ENCODE assay signal across 1 cellular context in the genomic region with DNA sequence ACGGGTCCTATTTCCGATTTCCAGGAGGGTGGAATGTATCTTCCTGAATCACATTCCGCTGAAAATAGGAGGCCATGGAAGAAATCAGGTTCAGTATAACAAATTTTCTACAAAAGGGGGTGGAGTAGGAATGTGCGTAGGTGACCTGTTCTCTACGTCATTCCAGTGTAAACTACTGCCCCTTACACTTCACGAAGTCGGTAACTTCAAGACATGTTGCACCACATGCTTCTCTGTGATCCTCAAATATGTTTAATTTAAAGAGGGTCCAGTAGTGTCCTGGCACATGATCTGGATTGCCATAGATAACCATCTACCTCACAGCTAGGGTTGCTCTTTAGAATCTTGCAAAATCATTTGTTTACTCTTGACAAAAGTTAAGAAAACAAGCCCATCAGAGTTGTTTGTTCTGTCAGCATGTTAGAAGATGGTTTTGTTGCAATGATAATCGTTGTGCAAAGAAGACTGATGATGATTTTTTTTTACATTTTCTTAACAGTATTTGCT.
A peak's percentile ranks its signal among the peaks of the same experiment; 100 is the strongest.
TF ChIP-seq lines count a peak whose summit lies in the region.

No MANE protein-coding gene starts in this region.

TF ChIP-seq in HepG2, 621 proteins besides CTCF, POLR2A, EP300 and RAD21 (continued from another document and continues in another):
- TF ChIP-seq, protein P1, sequence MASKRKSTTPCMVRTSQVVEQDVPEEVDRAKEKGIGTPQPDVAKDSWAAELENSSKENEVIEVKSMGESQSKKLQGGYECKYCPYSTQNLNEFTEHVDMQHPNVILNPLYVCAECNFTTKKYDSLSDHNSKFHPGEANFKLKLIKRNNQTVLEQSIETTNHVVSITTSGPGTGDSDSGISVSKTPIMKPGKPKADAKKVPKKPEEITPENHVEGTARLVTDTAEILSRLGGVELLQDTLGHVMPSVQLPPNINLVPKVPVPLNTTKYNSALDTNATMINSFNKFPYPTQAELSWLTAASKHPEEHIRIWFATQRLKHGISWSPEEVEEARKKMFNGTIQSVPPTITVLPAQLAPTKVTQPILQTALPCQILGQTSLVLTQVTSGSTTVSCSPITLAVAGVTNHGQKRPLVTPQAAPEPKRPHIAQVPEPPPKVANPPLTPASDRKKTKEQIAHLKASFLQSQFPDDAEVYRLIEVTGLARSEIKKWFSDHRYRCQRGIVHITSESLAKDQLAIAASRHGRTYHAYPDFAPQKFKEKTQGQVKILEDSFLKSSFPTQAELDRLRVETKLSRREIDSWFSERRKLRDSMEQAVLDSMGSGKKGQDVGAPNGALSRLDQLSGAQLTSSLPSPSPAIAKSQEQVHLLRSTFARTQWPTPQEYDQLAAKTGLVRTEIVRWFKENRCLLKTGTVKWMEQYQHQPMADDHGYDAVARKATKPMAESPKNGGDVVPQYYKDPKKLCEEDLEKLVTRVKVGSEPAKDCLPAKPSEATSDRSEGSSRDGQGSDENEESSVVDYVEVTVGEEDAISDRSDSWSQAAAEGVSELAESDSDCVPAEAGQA (IDR thresholded peaks at IDR 0.05; ENCODE audit: low read depth) = peak; percentile 84
- TF ChIP-seq, protein P1 (CRISPR knock-in tag; IDR thresholded peaks at IDR 0.05; ENCODE audit: borderline replicate concordance) = no peak
- TF ChIP-seq SRF (IDR thresholded peaks at IDR 0.05; ENCODE audit: low read depth, low read length) = no peak; the same call in 1 of the 2 replicates
- TF ChIP-seq CEBPB (IDR thresholded peaks at IDR 0.05; ENCODE audit: borderline replicate concordance, low read depth, low read length) = peak; percentile 93
- TF ChIP-seq ZSCAN9 (CRISPR knock-in tag; IDR thresholded peaks at IDR 0.05; ENCODE audit: borderline replicate concordance) = peak; percentile 91
- no peak for TF ChIP-seq ZNF572 (CRISPR knock-in tag; IDR thresholded peaks at IDR 0.05)
- peak; percentile 76 for TF ChIP-seq SP5 (CRISPR knock-in tag; IDR thresholded peaks at IDR 0.05; ENCODE audit: borderline replicate concordance, low read depth)
- TF ChIP-seq ZNF34 (CRISPR knock-in tag; IDR thresholded peaks at IDR 0.05; ENCODE audit: borderline replicate concordance) = peak; percentile 68; the same call in 1 of the 2 replicates
- TF ChIP-seq PHF21A (CRISPR knock-in tag; IDR thresholded peaks at IDR 0.05) = peak; percentile 86
- no peak for TF ChIP-seq IRX3 (CRISPR knock-in tag; IDR thresholded peaks at IDR 0.05; ENCODE audit: borderline replicate concordance, low read depth)
- TF ChIP-seq, protein P2, sequence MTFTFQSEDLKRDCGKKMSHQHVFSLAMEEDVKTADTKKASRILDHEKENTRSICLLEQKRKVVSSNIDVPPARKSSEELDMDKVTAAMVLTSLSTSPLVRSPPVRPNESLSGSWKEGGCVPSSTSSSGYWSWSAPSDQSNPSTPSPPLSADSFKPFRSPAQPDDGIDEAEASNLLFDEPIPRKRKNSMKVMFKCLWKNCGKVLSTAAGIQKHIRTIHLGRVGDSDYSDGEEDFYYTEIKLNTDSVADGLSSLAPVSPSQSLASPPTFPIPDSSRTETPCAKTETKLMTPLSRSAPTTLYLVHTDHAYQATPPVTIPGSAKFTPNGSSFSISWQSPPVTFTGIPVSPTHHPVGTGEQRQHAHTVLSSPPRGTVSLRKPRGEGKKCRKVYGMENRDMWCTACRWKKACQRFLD (CRISPR knock-in tag; IDR thresholded peaks at IDR 0.05; ENCODE audit: borderline replicate concordance) = no peak
- TF ChIP-seq, protein P3, sequence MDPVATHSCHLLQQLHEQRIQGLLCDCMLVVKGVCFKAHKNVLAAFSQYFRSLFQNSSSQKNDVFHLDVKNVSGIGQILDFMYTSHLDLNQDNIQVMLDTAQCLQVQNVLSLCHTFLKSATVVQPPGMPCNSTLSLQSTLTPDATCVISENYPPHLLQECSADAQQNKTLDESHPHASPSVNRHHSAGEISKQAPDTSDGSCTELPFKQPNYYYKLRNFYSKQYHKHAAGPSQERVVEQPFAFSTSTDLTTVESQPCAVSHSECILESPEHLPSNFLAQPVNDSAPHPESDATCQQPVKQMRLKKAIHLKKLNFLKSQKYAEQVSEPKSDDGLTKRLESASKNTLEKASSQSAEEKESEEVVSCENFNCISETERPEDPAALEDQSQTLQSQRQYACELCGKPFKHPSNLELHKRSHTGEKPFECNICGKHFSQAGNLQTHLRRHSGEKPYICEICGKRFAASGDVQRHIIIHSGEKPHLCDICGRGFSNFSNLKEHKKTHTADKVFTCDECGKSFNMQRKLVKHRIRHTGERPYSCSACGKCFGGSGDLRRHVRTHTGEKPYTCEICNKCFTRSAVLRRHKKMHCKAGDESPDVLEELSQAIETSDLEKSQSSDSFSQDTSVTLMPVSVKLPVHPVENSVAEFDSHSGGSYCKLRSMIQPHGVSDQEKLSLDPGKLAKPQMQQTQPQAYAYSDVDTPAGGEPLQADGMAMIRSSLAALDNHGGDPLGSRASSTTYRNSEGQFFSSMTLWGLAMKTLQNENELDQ (CRISPR knock-in tag; IDR thresholded peaks at IDR 0.05; ENCODE audit: borderline replicate concordance) = no peak
- TF ChIP-seq, protein P4, sequence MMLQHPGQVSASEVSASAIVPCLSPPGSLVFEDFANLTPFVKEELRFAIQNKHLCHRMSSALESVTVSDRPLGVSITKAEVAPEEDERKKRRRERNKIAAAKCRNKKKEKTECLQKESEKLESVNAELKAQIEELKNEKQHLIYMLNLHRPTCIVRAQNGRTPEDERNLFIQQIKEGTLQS (CRISPR knock-in tag; IDR thresholded peaks at IDR 0.05) = no peak
- no peak for TF ChIP-seq ATRX (CRISPR knock-in tag; IDR thresholded peaks at IDR 0.05; ENCODE audit: borderline replicate concordance)
- TF ChIP-seq, protein P5, sequence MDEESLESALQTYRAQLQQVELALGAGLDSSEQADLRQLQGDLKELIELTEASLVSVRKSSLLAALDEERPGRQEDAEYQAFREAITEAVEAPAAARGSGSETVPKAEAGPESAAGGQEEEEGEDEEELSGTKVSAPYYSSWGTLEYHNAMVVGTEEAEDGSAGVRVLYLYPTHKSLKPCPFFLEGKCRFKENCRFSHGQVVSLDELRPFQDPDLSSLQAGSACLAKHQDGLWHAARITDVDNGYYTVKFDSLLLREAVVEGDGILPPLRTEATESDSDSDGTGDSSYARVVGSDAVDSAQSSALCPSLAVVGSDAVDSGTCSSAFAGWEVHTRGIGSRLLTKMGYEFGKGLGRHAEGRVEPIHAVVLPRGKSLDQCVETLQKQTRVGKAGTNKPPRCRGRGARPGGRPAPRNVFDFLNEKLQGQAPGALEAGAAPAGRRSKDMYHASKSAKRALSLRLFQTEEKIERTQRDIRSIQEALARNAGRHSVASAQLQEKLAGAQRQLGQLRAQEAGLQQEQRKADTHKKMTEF (CRISPR knock-in tag; IDR thresholded peaks at IDR 0.05) = peak; percentile 98
- TF ChIP-seq ZNF10 (CRISPR knock-in tag; IDR thresholded peaks at IDR 0.05; ENCODE audit: borderline replicate concordance, low read depth) = no peak
- TF ChIP-seq ETV6 (CRISPR knock-in tag; conservative IDR thresholded peaks at IDR 0.05) = no peak
- TF ChIP-seq XBP1 (CRISPR knock-in tag; IDR thresholded peaks at IDR 0.05) = no peak
- no peak for TF ChIP-seq SKI (IDR thresholded peaks at IDR 0.05; ENCODE audit: partially characterized antibody)
- TF ChIP-seq ZZZ3 (CRISPR knock-in tag; IDR thresholded peaks at IDR 0.05; ENCODE audit: borderline replicate concordance) = no peak
- no peak for TF ChIP-seq CENPT (CRISPR knock-in tag; IDR thresholded peaks at IDR 0.05; ENCODE audit: low read depth)
- TF ChIP-seq SOX6 (IDR thresholded peaks at IDR 0.05) = no peak
- peak; percentile 98 for TF ChIP-seq SOX6 (CRISPR knock-in tag; IDR thresholded peaks at IDR 0.05)
- TF ChIP-seq ZNF644 (CRISPR knock-in tag; IDR thresholded peaks at IDR 0.05; ENCODE audit: low read depth) = 0 out of 2 replicates have a peak, but pooled peaks have one; percentile 68
- peak; percentile 66; the same call in 1 of the 2 replicates for TF ChIP-seq MTA1 (CRISPR knock-in tag; IDR thresholded peaks at IDR 0.05; ENCODE audit: borderline replicate concordance)
- TF ChIP-seq, protein P6, sequence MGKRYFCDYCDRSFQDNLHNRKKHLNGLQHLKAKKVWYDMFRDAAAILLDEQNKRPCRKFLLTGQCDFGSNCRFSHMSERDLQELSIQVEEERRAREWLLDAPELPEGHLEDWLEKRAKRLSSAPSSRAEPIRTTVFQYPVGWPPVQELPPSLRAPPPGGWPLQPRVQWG (CRISPR knock-in tag; IDR thresholded peaks at IDR 0.05; ENCODE audit: borderline replicate concordance, low read depth) = no peak
- TF ChIP-seq PAF1 (CRISPR knock-in tag; IDR thresholded peaks at IDR 0.05) = no peak
- TF ChIP-seq KLF9 (CRISPR knock-in tag; IDR thresholded peaks at IDR 0.05; ENCODE audit: low read depth) = peak; percentile 88; the same call in 1 of the 2 replicates
- TF ChIP-seq SMC3 (IDR thresholded peaks at IDR 0.05; ENCODE audit: low read length) = no peak
- TF ChIP-seq ZBTB8A (CRISPR knock-in tag; IDR thresholded peaks at IDR 0.05; ENCODE audit: borderline replicate concordance, low read depth) = no peak
- no peak for TF ChIP-seq ZNF547 (CRISPR knock-in tag; IDR thresholded peaks at IDR 0.05)
- no peak for TF ChIP-seq ATM (IDR thresholded peaks at IDR 0.05; ENCODE audit: borderline replicate concordance)
- TF ChIP-seq SAP130 (CRISPR knock-in tag; IDR thresholded peaks at IDR 0.05; ENCODE audit: low read depth) = peak; percentile 71
- TF ChIP-seq ZNF251 (CRISPR knock-in tag; IDR thresholded peaks at IDR 0.05) = no peak
- no peak for TF ChIP-seq ZNF619 (CRISPR knock-in tag; IDR thresholded peaks at IDR 0.05)
- peak in 1 of 2 experiments; percentile 61; a peak in 2 of 4 replicates for TF ChIP-seq NR2F1 (CRISPR knock-in tag; IDR thresholded peaks at IDR 0.05)
- TF ChIP-seq ZNF468 (CRISPR knock-in tag; IDR thresholded peaks at IDR 0.05) = no peak
- TF ChIP-seq ZNF598 (CRISPR knock-in tag; IDR thresholded peaks at IDR 0.05; ENCODE audit: borderline replicate concordance) = no peak
- peak; percentile 87 for TF ChIP-seq ZFP1 (CRISPR knock-in tag; IDR thresholded peaks at IDR 0.05)
- no peak for TF ChIP-seq HIVEP1 (CRISPR knock-in tag; IDR thresholded peaks at IDR 0.05)
- no peak for TF ChIP-seq THYN1 (CRISPR knock-in tag; IDR thresholded peaks at IDR 0.05; ENCODE audit: borderline replicate concordance, low read depth)
- TF ChIP-seq AGO1 (IDR thresholded peaks at IDR 0.05; ENCODE audit: low read depth, low read length, poor library complexity, severe bottlenecking) = no peak
- TF ChIP-seq ARHGAP35 (CRISPR knock-in tag; IDR thresholded peaks at IDR 0.05; ENCODE audit: borderline replicate concordance) = no peak
- no peak for TF ChIP-seq MYNN (CRISPR knock-in tag; IDR thresholded peaks at IDR 0.05; ENCODE audit: low read depth)
- TF ChIP-seq, protein P7, sequence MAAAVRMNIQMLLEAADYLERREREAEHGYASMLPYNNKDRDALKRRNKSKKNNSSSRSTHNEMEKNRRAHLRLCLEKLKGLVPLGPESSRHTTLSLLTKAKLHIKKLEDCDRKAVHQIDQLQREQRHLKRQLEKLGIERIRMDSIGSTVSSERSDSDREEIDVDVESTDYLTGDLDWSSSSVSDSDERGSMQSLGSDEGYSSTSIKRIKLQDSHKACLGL (CRISPR knock-in tag; IDR thresholded peaks at IDR 0.05) = no peak
- TF ChIP-seq ZNF296 (CRISPR knock-in tag; conservative IDR thresholded peaks at IDR 0.05) = no peak
- no peak for TF ChIP-seq ZFP36 (IDR thresholded peaks at IDR 0.05; ENCODE audit: borderline replicate concordance, low read depth, low read length, partially characterized antibody)
- TF ChIP-seq ZNF552 (CRISPR knock-in tag; IDR thresholded peaks at IDR 0.05; ENCODE audit: borderline replicate concordance) = 0 out of 2 replicates have a peak, but pooled peaks have one; percentile 65
- TF ChIP-seq RARG (CRISPR knock-in tag; IDR thresholded peaks at IDR 0.05; ENCODE audit: low read depth) = 0 out of 2 replicates have a peak, but pooled peaks have one; percentile 77
- TF ChIP-seq ZNF570 (CRISPR knock-in tag; IDR thresholded peaks at IDR 0.05; ENCODE audit: borderline replicate concordance) = no peak
- 0 out of 2 replicates have a peak, but pooled peaks have one; percentile 82 for TF ChIP-seq HOXD1 (CRISPR knock-in tag; IDR thresholded peaks at IDR 0.05)
